Comparison of ENCODE assay signal across 17 cellular contexts in the genomic region with DNA sequence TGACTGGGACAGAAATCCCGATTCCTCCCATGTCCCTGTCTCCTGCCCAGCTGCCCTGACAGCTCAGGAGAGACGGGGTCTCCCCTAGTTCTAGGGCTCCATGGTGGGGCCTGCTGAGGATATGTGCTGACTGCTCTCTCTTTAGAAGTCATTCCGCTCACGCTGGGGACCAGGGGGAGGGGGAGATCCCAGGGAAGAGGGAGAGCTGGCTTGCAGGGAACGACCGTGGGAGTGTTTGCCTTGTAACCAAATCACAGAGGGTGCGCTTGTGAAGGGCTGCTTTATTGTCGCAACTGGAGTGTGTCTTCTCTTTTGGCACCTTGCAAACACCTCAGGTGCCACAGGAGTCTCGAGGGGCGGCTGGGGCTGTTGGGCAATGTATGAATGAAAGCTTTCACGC.
"Had no signal": no experiment of that assay in that cellular context is flagged by ENCODE, and none has a peak within 500 bp of the region (broad histone marks: within the 10 kb centered on the region; RNA-seq: fewer than 3 reads in every experiment).

No MANE protein-coding gene starts in this region.

- H3K27ac Mint-ChIP-seq: dendritic cell treated with granulocyte-macrophage colony-stimulating factor and Interleukin-4, amounts not matched to agents 40 ng/mL and 50 ng/mL, for 4 days; effector memory CD8-positive, alpha-beta T cell; natural killer cell treated with Interleukin-12 subunit alpha and Interleukin-12 subunit beta and Interleukin-15 and Interleukin-18, amount 100 ng/mL, for 72 hours had no signal

- H3K27ac ChIP-seq: epithelial cell of prostate, esophagus muscularis mucosa, gastrocnemius medialis, heart right ventricle, left ventricle myocardium inferior, lower lobe of right lung had no signal

- DNase-seq: effector memory CD8-positive, alpha-beta T cell; gastrocnemius medialis; heart right ventricle; hypothalamus; islet precursor cell; left ventricle myocardium inferior; lower lobe of right lung; mesenchymal stem cell; midbrain; small intestine; stimulated activated CD4-positive, alpha-beta T cell treated with anti-CD3 and anti-CD28 coated beads, Interleukin-12 subunit alpha, Interleukin-12 subunit beta, amount 100 ng/mL, for 4 hours; stimulated activated naive CD4-positive, alpha-beta T cell treated with Interleukin-2 at 50 U/mL for 16 hours; trophoblast cell had no signal

- H3K27me3 ChIP-seq: gastrocnemius medialis had no signal

- H3K4me3 Mint-ChIP-seq: dendritic cell treated with granulocyte-macrophage colony-stimulating factor and Interleukin-4, amounts not matched to agents 40 ng/mL and 50 ng/mL, for 4 days; effector memory CD8-positive, alpha-beta T cell; natural killer cell treated with Interleukin-12 subunit alpha and Interleukin-12 subunit beta and Interleukin-15 and Interleukin-18, amount 100 ng/mL, for 72 hours had no signal

- H3K9me3 Mint-ChIP-seq: dendritic cell treated with granulocyte-macrophage colony-stimulating factor and Interleukin-4, amounts not matched to agents 40 ng/mL and 50 ng/mL, for 4 days; natural killer cell treated with Interleukin-12 subunit alpha and Interleukin-12 subunit beta and Interleukin-15 and Interleukin-18, amount 100 ng/mL, for 72 hours had no signal

- H3K36me3 Mint-ChIP-seq: natural killer cell treated with Interleukin-12 subunit alpha and Interleukin-12 subunit beta and Interleukin-15 and Interleukin-18, amount 100 ng/mL, for 72 hours had no signal

- H3K36me3 ChIP-seq: esophagus muscularis mucosa, gastrocnemius medialis, heart right ventricle, left ventricle myocardium inferior, lower lobe of right lung had no signal

- H3K27me3 Mint-ChIP-seq: dendritic cell treated with granulocyte-macrophage colony-stimulating factor and Interleukin-4, amounts not matched to agents 40 ng/mL and 50 ng/mL, for 4 days; effector memory CD8-positive, alpha-beta T cell had no signal

- H3K4me1 ChIP-seq: esophagus muscularis mucosa, gastrocnemius medialis, heart right ventricle, left ventricle myocardium inferior, lower lobe of right lung had no signal

- ATAC-seq: effector memory CD8-positive, alpha-beta T cell; gastrocnemius medialis; heart right ventricle had no signal

- H3K4me3 ChIP-seq: esophagus muscularis mucosa, gastrocnemius medialis, heart right ventricle, left ventricle myocardium inferior, lower lobe of right lung had no signal

- H3K9me3 ChIP-seq: gastrocnemius medialis, lower lobe of right lung had no signal
